ENCODE assay signal across 9 cellular contexts in genomic region chr1:150678988-150679387, GRCh38. TPM values are rescaled to one million over a fixed set of nuclear protein-coding genes. Genes with fewer than 3 reads are reported as not detected.
"Had no signal": no experiment of that assay in that cellular context is flagged by ENCODE, and none has a peak within 500 bp of the region (broad histone marks: within the 10 kb centered on the region; RNA-seq: fewer than 3 reads in every experiment).

No MANE protein-coding gene starts in this region.

- H3K9ac ChIP-seq: KMS-11 had no signal

- H3K4me3 ChIP-seq: GM23338 had no signal

- H3K27ac ChIP-seq: KMS-11 had no signal

- DNase-seq: H9, HCEC 1CT, KBM-7 had no signal

- H2AFZ ChIP-seq: GM23338 had no signal

- H3K4me3 Mint-ChIP-seq: GM23338, H9 had no signal

- FAIRE-seq: H1, H54, HTR-8/SVneo had no signal

- H3K9me3 Mint-ChIP-seq: GM23338, H9 had no signal

- H3K27ac Mint-ChIP-seq: GM23338, H9 had no signal

- H3K4me2 ChIP-seq: GM23338, KMS-11 had no signal

RNA-seq across cellular contexts. Expression of gene HORMAD1, which starts 41.7 kb away (rescaled TPM):
- total RNA-seq: GM23338, H1, H9, HT-29 had no signal
- polyA plus RNA-seq: GM23338, H1 had no signal
